Comparison of ENCODE assay signal across 2 cellular contexts in the genomic region with DNA sequence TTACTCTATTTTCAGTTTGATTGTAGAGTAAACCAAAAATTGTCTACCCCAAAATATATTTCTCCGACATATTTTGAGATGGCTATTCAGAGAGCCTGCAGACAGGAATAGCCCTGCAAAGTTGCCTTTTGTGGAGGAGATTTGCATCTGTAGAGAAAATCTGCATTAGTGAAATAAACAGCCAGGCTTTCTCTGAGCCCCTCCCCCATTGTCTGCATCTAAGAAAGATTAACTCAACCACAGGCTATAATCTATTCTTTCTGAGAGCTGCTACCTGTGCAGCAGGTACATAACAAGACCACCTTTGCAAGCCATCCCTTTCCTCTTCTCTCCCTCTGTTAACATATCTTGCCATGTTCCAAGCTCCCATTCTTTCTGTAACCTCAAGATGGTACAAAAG.
A peak's percentile ranks its signal among the peaks of the same experiment; 100 is the strongest.
TF ChIP-seq lines count a peak whose summit lies in the region.

No MANE protein-coding gene starts in this region.

TF ChIP-seq in GM23338, 12 proteins besides CTCF, POLR2A, EP300 and RAD21 (continues in another document):
- no peak for TF ChIP-seq NANOG (IDR thresholded peaks at IDR 0.05; ENCODE audit: borderline replicate concordance)
- TF ChIP-seq ZNF114 (CRISPR knock-in tag; IDR thresholded peaks at IDR 0.05): no peak
- TF ChIP-seq, protein P1, sequence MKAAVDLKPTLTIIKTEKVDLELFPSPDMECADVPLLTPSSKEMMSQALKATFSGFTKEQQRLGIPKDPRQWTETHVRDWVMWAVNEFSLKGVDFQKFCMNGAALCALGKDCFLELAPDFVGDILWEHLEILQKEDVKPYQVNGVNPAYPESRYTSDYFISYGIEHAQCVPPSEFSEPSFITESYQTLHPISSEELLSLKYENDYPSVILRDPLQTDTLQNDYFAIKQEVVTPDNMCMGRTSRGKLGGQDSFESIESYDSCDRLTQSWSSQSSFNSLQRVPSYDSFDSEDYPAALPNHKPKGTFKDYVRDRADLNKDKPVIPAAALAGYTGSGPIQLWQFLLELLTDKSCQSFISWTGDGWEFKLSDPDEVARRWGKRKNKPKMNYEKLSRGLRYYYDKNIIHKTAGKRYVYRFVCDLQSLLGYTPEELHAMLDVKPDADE (IDR thresholded peaks at IDR 0.05): no peak
- TF ChIP-seq, protein P2, sequence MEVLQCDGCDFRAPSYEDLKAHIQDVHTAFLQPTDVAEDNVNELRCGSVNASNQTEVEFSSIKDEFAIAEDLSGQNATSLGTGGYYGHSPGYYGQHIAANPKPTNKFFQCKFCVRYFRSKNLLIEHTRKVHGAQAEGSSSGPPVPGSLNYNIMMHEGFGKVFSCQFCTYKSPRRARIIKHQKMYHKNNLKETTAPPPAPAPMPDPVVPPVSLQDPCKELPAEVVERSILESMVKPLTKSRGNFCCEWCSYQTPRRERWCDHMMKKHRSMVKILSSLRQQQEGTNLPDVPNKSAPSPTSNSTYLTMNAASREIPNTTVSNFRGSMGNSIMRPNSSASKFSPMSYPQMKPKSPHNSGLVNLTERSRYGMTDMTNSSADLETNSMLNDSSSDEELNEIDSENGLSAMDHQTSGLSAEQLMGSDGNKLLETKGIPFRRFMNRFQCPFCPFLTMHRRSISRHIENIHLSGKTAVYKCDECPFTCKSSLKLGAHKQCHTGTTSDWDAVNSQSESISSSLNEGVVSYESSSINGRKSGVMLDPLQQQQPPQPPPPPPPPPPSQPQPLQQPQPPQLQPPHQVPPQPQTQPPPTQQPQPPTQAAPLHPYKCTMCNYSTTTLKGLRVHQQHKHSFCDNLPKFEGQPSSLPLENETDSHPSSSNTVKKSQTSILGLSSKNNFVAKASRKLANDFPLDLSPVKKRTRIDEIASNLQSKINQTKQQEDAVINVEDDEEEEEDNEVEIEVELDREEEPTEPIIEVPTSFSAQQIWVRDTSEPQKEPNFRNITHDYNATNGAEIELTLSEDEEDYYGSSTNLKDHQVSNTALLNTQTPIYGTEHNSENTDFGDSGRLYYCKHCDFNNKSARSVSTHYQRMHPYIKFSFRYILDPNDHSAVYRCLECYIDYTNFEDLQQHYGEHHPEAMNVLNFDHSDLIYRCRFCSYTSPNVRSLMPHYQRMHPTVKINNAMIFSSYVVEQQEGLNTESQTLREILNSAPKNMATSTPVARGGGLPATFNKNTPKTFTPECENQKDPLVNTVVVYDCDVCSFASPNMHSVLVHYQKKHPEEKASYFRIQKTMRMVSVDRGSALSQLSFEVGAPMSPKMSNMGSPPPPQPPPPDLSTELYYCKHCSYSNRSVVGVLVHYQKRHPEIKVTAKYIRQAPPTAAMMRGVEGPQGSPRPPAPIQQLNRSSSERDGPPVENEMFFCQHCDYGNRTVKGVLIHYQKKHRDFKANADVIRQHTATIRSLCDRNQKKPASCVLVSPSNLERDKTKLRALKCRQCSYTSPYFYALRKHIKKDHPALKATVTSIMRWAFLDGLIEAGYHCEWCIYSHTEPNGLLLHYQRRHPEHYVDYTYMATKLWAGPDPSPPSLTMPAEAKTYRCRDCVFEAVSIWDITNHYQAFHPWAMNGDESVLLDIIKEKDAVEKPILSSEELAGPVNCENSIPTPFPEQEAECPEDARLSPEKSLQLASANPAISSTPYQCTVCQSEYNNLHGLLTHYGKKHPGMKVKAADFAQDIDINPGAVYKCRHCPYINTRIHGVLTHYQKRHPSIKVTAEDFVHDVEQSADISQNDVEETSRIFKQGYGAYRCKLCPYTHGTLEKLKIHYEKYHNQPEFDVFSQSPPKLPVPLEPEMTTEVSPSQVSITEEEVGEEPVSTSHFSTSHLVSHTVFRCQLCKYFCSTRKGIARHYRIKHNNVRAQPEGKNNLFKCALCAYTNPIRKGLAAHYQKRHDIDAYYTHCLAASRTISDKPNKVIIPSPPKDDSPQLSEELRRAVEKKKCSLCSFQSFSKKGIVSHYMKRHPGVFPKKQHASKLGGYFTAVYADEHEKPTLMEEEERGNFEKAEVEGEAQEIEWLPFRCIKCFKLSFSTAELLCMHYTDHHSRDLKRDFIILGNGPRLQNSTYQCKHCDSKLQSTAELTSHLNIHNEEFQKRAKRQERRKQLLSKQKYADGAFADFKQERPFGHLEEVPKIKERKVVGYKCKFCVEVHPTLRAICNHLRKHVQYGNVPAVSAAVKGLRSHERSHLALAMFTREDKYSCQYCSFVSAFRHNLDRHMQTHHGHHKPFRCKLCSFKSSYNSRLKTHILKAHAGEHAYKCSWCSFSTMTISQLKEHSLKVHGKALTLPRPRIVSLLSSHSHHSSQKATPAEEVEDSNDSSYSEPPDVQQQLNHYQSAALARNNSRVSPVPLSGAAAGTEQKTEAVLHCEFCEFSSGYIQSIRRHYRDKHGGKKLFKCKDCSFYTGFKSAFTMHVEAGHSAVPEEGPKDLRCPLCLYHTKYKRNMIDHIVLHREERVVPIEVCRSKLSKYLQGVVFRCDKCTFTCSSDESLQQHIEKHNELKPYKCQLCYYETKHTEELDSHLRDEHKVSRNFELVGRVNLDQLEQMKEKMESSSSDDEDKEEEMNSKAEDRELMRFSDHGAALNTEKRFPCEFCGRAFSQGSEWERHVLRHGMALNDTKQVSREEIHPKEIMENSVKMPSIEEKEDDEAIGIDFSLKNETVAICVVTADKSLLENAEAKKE (CRISPR knock-in tag; IDR thresholded peaks at IDR 0.05): no peak
- no peak for TF ChIP-seq POLR2AphosphoS5 (IDR thresholded peaks at IDR 0.05; ENCODE audit: low read depth)
- TF ChIP-seq ZNF331 (CRISPR knock-in tag; IDR thresholded peaks at IDR 0.05; ENCODE audit: low read depth): no peak
- TF ChIP-seq CREB1 (CRISPR knock-in tag; IDR thresholded peaks at IDR 0.05; ENCODE audit: low read depth): no peak
- TF ChIP-seq, protein P3, sequence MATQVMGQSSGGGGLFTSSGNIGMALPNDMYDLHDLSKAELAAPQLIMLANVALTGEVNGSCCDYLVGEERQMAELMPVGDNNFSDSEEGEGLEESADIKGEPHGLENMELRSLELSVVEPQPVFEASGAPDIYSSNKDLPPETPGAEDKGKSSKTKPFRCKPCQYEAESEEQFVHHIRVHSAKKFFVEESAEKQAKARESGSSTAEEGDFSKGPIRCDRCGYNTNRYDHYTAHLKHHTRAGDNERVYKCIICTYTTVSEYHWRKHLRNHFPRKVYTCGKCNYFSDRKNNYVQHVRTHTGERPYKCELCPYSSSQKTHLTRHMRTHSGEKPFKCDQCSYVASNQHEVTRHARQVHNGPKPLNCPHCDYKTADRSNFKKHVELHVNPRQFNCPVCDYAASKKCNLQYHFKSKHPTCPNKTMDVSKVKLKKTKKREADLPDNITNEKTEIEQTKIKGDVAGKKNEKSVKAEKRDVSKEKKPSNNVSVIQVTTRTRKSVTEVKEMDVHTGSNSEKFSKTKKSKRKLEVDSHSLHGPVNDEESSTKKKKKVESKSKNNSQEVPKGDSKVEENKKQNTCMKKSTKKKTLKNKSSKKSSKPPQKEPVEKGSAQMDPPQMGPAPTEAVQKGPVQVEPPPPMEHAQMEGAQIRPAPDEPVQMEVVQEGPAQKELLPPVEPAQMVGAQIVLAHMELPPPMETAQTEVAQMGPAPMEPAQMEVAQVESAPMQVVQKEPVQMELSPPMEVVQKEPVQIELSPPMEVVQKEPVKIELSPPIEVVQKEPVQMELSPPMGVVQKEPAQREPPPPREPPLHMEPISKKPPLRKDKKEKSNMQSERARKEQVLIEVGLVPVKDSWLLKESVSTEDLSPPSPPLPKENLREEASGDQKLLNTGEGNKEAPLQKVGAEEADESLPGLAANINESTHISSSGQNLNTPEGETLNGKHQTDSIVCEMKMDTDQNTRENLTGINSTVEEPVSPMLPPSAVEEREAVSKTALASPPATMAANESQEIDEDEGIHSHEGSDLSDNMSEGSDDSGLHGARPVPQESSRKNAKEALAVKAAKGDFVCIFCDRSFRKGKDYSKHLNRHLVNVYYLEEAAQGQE (IDR thresholded peaks at IDR 0.05; ENCODE audit: unreplicated experiment): no peak
- TF ChIP-seq STAT1 (IDR thresholded peaks at IDR 0.05; ENCODE audit: unreplicated experiment): no peak
- no peak for TF ChIP-seq EZH2 (IDR thresholded peaks at IDR 0.05; ENCODE audit: low read depth, unreplicated experiment)

TF ChIP-seq in H1, 55 proteins besides CTCF, POLR2A, EP300 and RAD21 (continued from another document):
- no peak for TF ChIP-seq SRF (IDR thresholded peaks at IDR 0.05; ENCODE audit: low read depth, low read length)
- peak; percentile 31; the same call in 1 of the 2 replicates for TF ChIP-seq SP1 (IDR thresholded peaks at IDR 0.05; ENCODE audit: low read depth, low read length)
- TF ChIP-seq, protein P4, sequence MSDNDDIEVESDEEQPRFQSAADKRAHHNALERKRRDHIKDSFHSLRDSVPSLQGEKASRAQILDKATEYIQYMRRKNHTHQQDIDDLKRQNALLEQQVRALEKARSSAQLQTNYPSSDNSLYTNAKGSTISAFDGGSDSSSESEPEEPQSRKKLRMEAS (IDR thresholded peaks at IDR 0.05): no peak
- TF ChIP-seq KDM1A (IDR thresholded peaks at IDR 0.05; ENCODE audit: borderline replicate concordance, low read length): no peak
- TF ChIP-seq RBBP5 (IDR thresholded peaks at IDR 0.05; ENCODE audit: borderline replicate concordance, low read depth, low read length): 0 out of 2 replicates have a peak, but pooled peaks have one; percentile 33
- no peak for TF ChIP-seq SUZ12 (IDR thresholded peaks at IDR 0.05; ENCODE audit: low read length)
